In genomic region chr15:65333441-65333820, GRCh38 we compare ENCODE assay signal across 2 cellular contexts.
TF ChIP-seq lines count a peak whose summit lies in the region.

No MANE protein-coding gene starts in this region.

TF ChIP-seq in SK-N-SH, 30 proteins besides CTCF, POLR2A, EP300 and RAD21 (continued from another document):
- TF ChIP-seq MXI1 (IDR thresholded peaks at IDR 0.05; ENCODE audit: low read depth, low read length): no peak
- TF ChIP-seq USF1 (IDR thresholded peaks at IDR 0.05; ENCODE audit: borderline replicate concordance, low read depth): no peak
- TF ChIP-seq ZBTB33 (IDR thresholded peaks at IDR 0.05; ENCODE audit: borderline replicate concordance, low read depth): no peak
- TF ChIP-seq IRF3 (IDR thresholded peaks at IDR 0.05; ENCODE audit: low read depth, low read length): no peak
- no peak for TF ChIP-seq FOXJ3 (CRISPR knock-in tag; IDR thresholded peaks at IDR 0.05)
- no peak for TF ChIP-seq FOXM1 (IDR thresholded peaks at IDR 0.05; ENCODE audit: low read depth)
TF ChIP-seq in SK-N-SH: peak in this region for 0.

TF ChIP-seq in SK-N-SH treated with all-trans-retinoic acid at 6 μM for 48 hours, 23 proteins besides CTCF, POLR2A, EP300 and RAD21 (continued from another document):
- TF ChIP-seq TSHZ2 (CRISPR knock-in tag; IDR thresholded peaks at IDR 0.05): no peak
- no peak for TF ChIP-seq ZNF565 (CRISPR knock-in tag; conservative IDR thresholded peaks at IDR 0.05; ENCODE audit: low read depth)
- no peak for TF ChIP-seq RARB (CRISPR knock-in tag; IDR thresholded peaks at IDR 0.05)
- no peak for TF ChIP-seq BACH2 (CRISPR knock-in tag; IDR thresholded peaks at IDR 0.05; ENCODE audit: borderline replicate concordance)
- no peak for TF ChIP-seq GLIS3 (CRISPR knock-in tag; IDR thresholded peaks at IDR 0.05)
- no peak for TF ChIP-seq ISL1 (CRISPR knock-in tag; IDR thresholded peaks at IDR 0.05)
- TF ChIP-seq ARNTL (CRISPR knock-in tag; IDR thresholded peaks at IDR 0.05; ENCODE audit: borderline replicate concordance, low read depth): no peak
- TF ChIP-seq POU6F1 (CRISPR knock-in tag; IDR thresholded peaks at IDR 0.05; ENCODE audit: borderline replicate concordance, low read depth): no peak
- TF ChIP-seq OSR1 (CRISPR knock-in tag; IDR thresholded peaks at IDR 0.05): no peak
- TF ChIP-seq SNAI2 (CRISPR knock-in tag; IDR thresholded peaks at IDR 0.05): no peak
- no peak for TF ChIP-seq ESRRG (CRISPR knock-in tag; IDR thresholded peaks at IDR 0.05)
- no peak for TF ChIP-seq CSDC2 (CRISPR knock-in tag; IDR thresholded peaks at IDR 0.05)
- TF ChIP-seq ZFP30 (CRISPR knock-in tag; IDR thresholded peaks at IDR 0.05): no peak
- no peak for TF ChIP-seq TOX (CRISPR knock-in tag; IDR thresholded peaks at IDR 0.05; ENCODE audit: borderline replicate concordance)
- TF ChIP-seq CREB5 (CRISPR knock-in tag; IDR thresholded peaks at IDR 0.05; ENCODE audit: low read depth): no peak
- no peak for TF ChIP-seq CSRNP3 (CRISPR knock-in tag; IDR thresholded peaks at IDR 0.05)
TF ChIP-seq in SK-N-SH treated with all-trans-retinoic acid at 6 μM for 48 hours: peak in this region for 0.
